ENCODE assay signal across 15 cellular contexts in the genomic region with DNA sequence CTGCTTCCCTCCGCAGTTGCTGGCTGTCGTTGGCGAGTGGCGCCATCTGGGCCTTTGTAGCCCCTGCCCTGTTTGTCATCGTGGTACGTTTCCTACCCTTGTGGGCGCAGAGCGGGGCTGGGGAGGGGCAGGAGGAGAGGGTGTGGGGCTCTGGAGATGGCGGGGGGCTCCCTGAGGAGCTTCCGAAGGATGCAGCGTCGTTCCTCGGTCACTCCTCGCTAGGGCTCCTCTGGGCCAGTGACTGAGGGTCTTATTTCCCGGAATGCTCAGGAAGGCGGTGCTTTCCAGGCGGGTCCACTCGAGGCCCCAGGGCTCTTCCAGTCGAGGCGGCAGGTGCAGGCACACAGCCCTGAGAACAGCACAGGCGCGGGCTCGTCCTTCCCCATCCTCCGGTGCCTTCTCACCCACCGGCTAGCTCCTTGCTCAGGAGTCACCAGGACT.
DNase-seq lines count a peak whose midpoint lies in the region; ATAC-seq, FAIRE-seq and TF ChIP-seq lines count a peak whose summit lies in the region.
"Had no signal": no experiment of that assay in that cellular context is flagged by ENCODE, and none has a peak within 500 bp of the region (broad histone marks: within the 10 kb centered on the region; RNA-seq: fewer than 3 reads in every experiment).

No MANE protein-coding gene starts in this region.

- no peaks in the 10 kb centered on the region for H3K27me3 ChIP-seq in right lobe of liver
- no peaks in the 10 kb centered on the region for H3K27me3 ChIP-seq in HepG2 (ENCODE audit: control insufficient read depth in 1 of 2, insufficient read depth in 2 of 2, low read length in 2 of 2)
- H3K27me3 ChIP-seq: BLaER1 had no signal

- no peak for FAIRE-seq in HepG2 (lab: Jason Lieb, UNC)
- FAIRE-seq: GM12878 had no signal

- ATAC-seq in right lobe of liver, result no peak
- no peak for ATAC-seq in HepG2
- no peak for ATAC-seq in sciatic nerve
- no peak for ATAC-seq in GM21390 (IDR thresholded peaks at IDR 0.05; ENCODE audit: unreplicated experiment)
- ATAC-seq in GM21786 (IDR thresholded peaks at IDR 0.05; ENCODE audit: unreplicated experiment), result no peak
- ATAC-seq: CD8-positive, alpha-beta T cell; GM12878 had no signal

- no peak overlapping the region for H3K4me2 ChIP-seq in HepG2 (ENCODE audit: low read depth, low read length)
- H3K4me2 ChIP-seq: BLaER1 had no signal

- CTCF ChIA-PET in HepG2 (lab: Yijun Ruan, JAX; ENCODE audit: low intra/inter-chr PET ratio, low total read pairs), result no interaction called here

- no peak overlapping the region for H3K9ac ChIP-seq in HepG2 (ENCODE audit: insufficient read depth, low read depth, low read length)
- H3K9ac ChIP-seq: BLaER1 had no signal

- H3K36me3 ChIP-seq in right lobe of liver (no peaks in the 10 kb centered on the region), HepG2 (replicated peaks in 1 of 2; ENCODE audit: control insufficient read depth in 1 of 2, insufficient read depth in 2 of 2, low read length in 2 of 2) (no peaks in the 10 kb centered on the region)

- H3K4me1 ChIP-seq in right lobe of liver (no peaks in the 10 kb centered on the region), HepG2 (ENCODE audit: insufficient read depth, low read length) (no peaks in the 10 kb centered on the region)

- WGBS in right lobe of liver (ENCODE audit: insufficient coverage, low coverage, low lambda C conversion rate, missing lambda C conversion rate), result 90% methylated on average over 5 of the region's 25 CpGs
- 88% methylated on average over 22 of the region's 25 CpGs for WGBS in HepG2 (ENCODE audit: low lambda C conversion rate)

- no peak overlapping the region for H3K27ac ChIP-seq in right lobe of liver
- no peak overlapping the region for H3K27ac ChIP-seq in HepG2 (ENCODE audit: extremely low read length, insufficient read depth, low read length)
- H3K27ac ChIP-seq: BLaER1 had no signal

- H2AFZ ChIP-seq in HepG2 (ENCODE audit: low read length), result no peak overlapping the region

- intact Hi-C loops in right lobe of liver (cut with DNase I) (no loop called here), HepG2 (cut with micrococcal nuclease; ENCODE audit: unreplicated experiment) (no loop called here), sciatic nerve (cut with DNase I) (no loop called here)

- BruUV-seq in HepG2 (replicated peaks; lab: Mats Ljungman, UMichigan), result no TSS peak

- TF ChIP-seq CTCF in right lobe of liver (IDR thresholded peaks at IDR 0.05) (no peak), HepG2 (CRISPR knock-in tag; IDR thresholded peaks at IDR 0.05) (no peak)

- H3K4me3 ChIP-seq in right lobe of liver, result no peak overlapping the region
- H3K4me3 ChIP-seq in HepG2 (replicated peaks in 1 of 3; ENCODE audit: insufficient read depth in 1 of 3, low read depth in 2 of 3, low read length in 3 of 3), result no peak overlapping the region
- H3K4me3 ChIP-seq: BLaER1, GM12878 had no signal

- no peaks in the 10 kb centered on the region for H3K79me2 ChIP-seq in HepG2 (ENCODE audit: insufficient read depth, low read length)

- POLR2A ChIA-PET in HepG2 (lab: Yijun Ruan, JAX), result no interaction called here

- TF ChIP-seq EP300 in HepG2 (IDR thresholded peaks at IDR 0.05; ENCODE audit: low read depth in 2 of 2, low read length in 2 of 2) (no peak), HepG2 (CRISPR knock-in tag; IDR thresholded peaks at IDR 0.05; ENCODE audit: borderline replicate concordance) (no peak)

- TF ChIP-seq POLR2A in right lobe of liver (IDR thresholded peaks at IDR 0.05) (no peak), HepG2 (IDR thresholded peaks at IDR 0.05; ENCODE audit: insufficient read depth in 1 of 2, low read depth in 2 of 2, low read length in 2 of 2) (no peak)

- no peaks in the 10 kb centered on the region for H4K20me1 ChIP-seq in HepG2 (ENCODE audit: insufficient read depth, low read length)
- H4K20me1 ChIP-seq: BLaER1 had no signal

- in situ Hi-C loops in HepG2 (cut with HindIII; ENCODE audit: extremely low pct_ligation_motif_present, low pct_unique_long_range_greater_than_20kb), result loop anchor here (25.0 kb wide), 1 partner anchor 716 kb away; a partner anchor contains a TSS

- no peak for TF ChIP-seq RAD21 in HepG2 (CRISPR knock-in tag; IDR thresholded peaks at IDR 0.05)

- DNase-seq in right lobe of liver (peak in 2 of 3 donors; percentile 32 to 34), HepG2 (ENCODE audit: low spot score) (no peak), ecto neural progenitor cell (ENCODE audit: low spot score) (peak; percentile 31), sciatic nerve (ENCODE audit: low spot score) (peak; percentile 46)
- no peak for DNase-seq in stimulated activated CD4-positive, alpha-beta T cell treated with anti-CD3 and anti-CD28 coated beads, Interleukin-12 subunit alpha, Interleukin-12 subunit beta, amount 100 ng/mL, for 4 hours
- DNase-seq: CD8-positive, alpha-beta T cell; EL; GOT3; KG1; NCI-H1694 treated with DMSO at 0.1 percent for 48 hours; SIG-M5 had no signal

- H3K9me3 ChIP-seq in right lobe of liver (no peaks in the 10 kb centered on the region), HepG2 (ENCODE audit: low read length) (no peaks in the 10 kb centered on the region)
- H3K9me3 ChIP-seq: BLaER1 had no signal

TF ChIP-seq in HepG2, 621 proteins besides CTCF, POLR2A, EP300 and RAD21:
- TF ChIP-seq ZFX (CRISPR knock-in tag; IDR thresholded peaks at IDR 0.05; ENCODE audit: low read depth), result no peak

Comparison
In these comparisons a context has a peak if more than half of its experiments do, and no peak if none do; other contexts are left out.
1. DNase-seq: peak in right lobe of liver (2 of 3), ecto neural progenitor cell (single experiment) and sciatic nerve (single experiment); none in HepG2 (single experiment) and stimulated activated CD4-positive, alpha-beta T cell treated with anti-CD3 and anti-CD28 coated beads, Interleukin-12 subunit alpha, Interleukin-12 subunit beta, amount 100 ng/mL, for 4 hours (single experiment).